ENCODE assay signal across 14 cellular contexts in the genomic region with DNA sequence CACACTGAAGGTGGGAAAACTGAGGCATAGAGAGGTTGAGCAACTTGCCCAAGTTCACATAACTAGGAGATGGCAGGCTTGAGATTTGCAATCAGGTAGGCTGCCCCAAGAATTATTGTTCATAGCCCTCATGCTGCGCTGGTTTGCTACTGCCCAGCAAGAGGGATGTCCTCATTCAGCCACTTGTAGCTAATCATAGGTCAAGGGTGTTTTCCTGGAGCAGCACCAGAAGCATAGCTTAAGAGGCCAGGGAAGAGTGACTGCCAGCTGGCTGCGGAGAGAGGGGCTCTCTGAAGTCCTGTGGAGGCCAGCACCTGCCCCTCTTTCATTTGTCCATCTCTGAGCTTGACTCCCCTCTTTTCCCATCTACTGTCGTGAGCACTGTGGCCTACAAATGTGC. TPM values are rescaled to one million over a fixed set of nuclear protein-coding genes. Genes with fewer than 3 reads are reported as not detected.
DNase-seq lines count a peak whose midpoint lies in the region; ATAC-seq and TF ChIP-seq lines count a peak whose summit lies in the region.
"Had no signal": no experiment of that assay in that cellular context is flagged by ENCODE, and none has a peak within 500 bp of the region (broad histone marks: within the 10 kb centered on the region; RNA-seq: fewer than 3 reads in every experiment).

No MANE protein-coding gene starts in this region.

- no peaks in the 10 kb centered on the region for H3K9me3 ChIP-seq in heart left ventricle
- H3K9me3 ChIP-seq: HAP-1, SJCRH30 had no signal

- H3K4me3 ChIP-seq in heart left ventricle: no peak overlapping the region
- no peak overlapping the region for H3K4me3 ChIP-seq in retinal pigment epithelial cell (ENCODE audit: low read length)
- H3K4me3 ChIP-seq: HAP-1, SJCRH30 had no signal

- H3K27me3 ChIP-seq in heart left ventricle: peaks cover 0 to 12% (median 0%) of the 10 kb centered on the region in 9 donors
- H3K27me3 ChIP-seq: SJCRH30 had no signal

- in situ Hi-C loops in G401 (cut with HindIII; ENCODE audit: low sequenced_read_pairs): no loop called here

- H3K36me3 ChIP-seq in heart left ventricle: no peaks in the 10 kb centered on the region
- H3K36me3 ChIP-seq: HAP-1, SJCRH30 had no signal

- DNase-seq in G401 (ENCODE audit: low spot score): peak; percentile 58
- DNase-seq in NCI-H2196 (lab: John Stamatoyannopoulos, UW; ENCODE audit: unreplicated experiment): peak; percentile 46
- DNase-seq in heart left ventricle: peak in 3 of 5 donors; percentile 33 to 62 (median 52)
- DNase-seq in retinal pigment epithelial cell (ENCODE audit: low read depth): peak; percentile 20
- no peak for DNase-seq in SIG-M5 (lab: John Stamatoyannopoulos, UW)
- no peak for DNase-seq in NCI-H2081 treated with DMSO at 0.1 percent for 48 hours (lab: John Stamatoyannopoulos, UW)
- DNase-seq: CD8-positive, alpha-beta T cell; KG1; NCI-H1105; NCI-H2081; NCI-H748 treated with DMSO at 0.1 percent for 48 hours; SJCRH30 had no signal

- peak; percentile 83 to 94 (median 88) for ATAC-seq in heart left ventricle
- no peak for ATAC-seq in HG03025 (IDR thresholded peaks at IDR 0.05; ENCODE audit: low FRiP score, unreplicated experiment)
- ATAC-seq: CD8-positive, alpha-beta T cell had no signal

- peaks cover 0 to 34% (median 0%) of the 10 kb centered on the region in 12 donors for H3K4me1 ChIP-seq in heart left ventricle
- H3K4me1 ChIP-seq: HAP-1, SJCRH30 had no signal

- TF ChIP-seq POLR2A in heart left ventricle (IDR thresholded peaks at IDR 0.05): no peak

- 45 to 55% (median 48%) methylated on average over 3 of the region's 3 CpGs for WGBS in heart left ventricle, 4 donors

- intact Hi-C loops in heart left ventricle (cut with DNase I): no loop called here

- no peak overlapping the region for H3K27ac ChIP-seq in heart left ventricle
- H3K27ac ChIP-seq: SJCRH30 had no signal

- TF ChIP-seq CTCF in heart left ventricle (IDR thresholded peaks at IDR 0.05) (no peak), retinal pigment epithelial cell (conservative IDR thresholded peaks at IDR 0.05; ENCODE audit: low read depth, low read length) (no peak)

RNA-seq across cellular contexts. Expression of gene CDHR3, which starts 15.0 kb away (rescaled TPM):
- 1.8 TPM in 1 of 2 replicates, not detected in the other for total RNA-seq in G401 (2014; rRNA removed; shearing (Covaris generic))
- total RNA-seq in heart left ventricle: 1 to 10 TPM in 8 of 9 donors, under 1 TPM in 1; 0.78 to 4.5 (median 1.4) TPM
- 1 to 10 TPM in 1 of 2 donors, under 1 TPM in 1; 0.60 to 6.1 TPM for polyA plus RNA-seq in heart left ventricle

Comparison
In these comparisons a context has a peak if more than half of its experiments do, and no peak if none do; other contexts are left out.
1. DNase-seq: peak in G401 (single experiment), NCI-H2196 (single experiment), heart left ventricle (3 of 5) and retinal pigment epithelial cell (single experiment); none in SIG-M5 (single experiment) and NCI-H2081 treated with DMSO at 0.1 percent for 48 hours (single experiment).